In genomic region chr1:145957443-145958319, GRCh38 we compare ENCODE assay signal across 1 cellular context.
A peak's percentile ranks its signal among the peaks of the same experiment; 100 is the strongest.
TF ChIP-seq lines count a peak whose summit lies in the region.

LIX1L (minus strand) TSS chr1:145958017; CDS start chr1:145957927, 90 bp downstream.

TF ChIP-seq in HepG2, 621 proteins besides CTCF, POLR2A, EP300 and RAD21 (continued from another document and continues in another):
- TF ChIP-seq ZBTB8A (CRISPR knock-in tag; IDR thresholded peaks at IDR 0.05; ENCODE audit: borderline replicate concordance, low read depth) (no peak), TCF7L2 (IDR thresholded peaks at IDR 0.05; ENCODE audit: low read depth, low read length) (no peak), DR1 (CRISPR knock-in tag; IDR thresholded peaks at IDR 0.05) (no peak; the same call in 1 of the 2 replicates), NR2F6 (IDR thresholded peaks at IDR 0.05) (no peak), NR2F6 (CRISPR knock-in tag; IDR thresholded peaks at IDR 0.05) (no peak), ZNF253 (CRISPR knock-in tag; IDR thresholded peaks at IDR 0.05; ENCODE audit: borderline replicate concordance) (no peak), HNRNPL (IDR thresholded peaks at IDR 0.05; ENCODE audit: low read depth, low read length) (peak; percentile 91), ETV5 (CRISPR knock-in tag; IDR thresholded peaks at IDR 0.05; ENCODE audit: borderline replicate concordance) (0 out of 2 replicates have a peak, but pooled peaks have one; percentile 18), ZNF335 (CRISPR knock-in tag; IDR thresholded peaks at IDR 0.05) (no peak), SP1 (IDR thresholded peaks at IDR 0.05) (no peak), SP1 (CRISPR knock-in tag; IDR thresholded peaks at IDR 0.05) (peak; percentile 47; the same call in 1 of the 2 replicates), JUND (CRISPR knock-in tag; IDR thresholded peaks at IDR 0.05) (no peak), SMAD1 (CRISPR knock-in tag; IDR thresholded peaks at IDR 0.05; ENCODE audit: borderline replicate concordance, low read depth) (no peak), RFXANK (CRISPR knock-in tag; IDR thresholded peaks at IDR 0.05) (no peak), ATF7-NPFF (CRISPR knock-in tag; IDR thresholded peaks at IDR 0.05; ENCODE audit: low read depth) (peak; percentile 66; the same call in 1 of the 2 replicates), HOXA7 (CRISPR knock-in tag; IDR thresholded peaks at IDR 0.05) (no peak), SNAPC2 (CRISPR knock-in tag; IDR thresholded peaks at IDR 0.05) (0 out of 2 replicates have a peak, but pooled peaks have one; percentile 37), KLF6 (CRISPR knock-in tag; IDR thresholded peaks at IDR 0.05) (no peak), PAX8 (CRISPR knock-in tag; IDR thresholded peaks at IDR 0.05; ENCODE audit: borderline replicate concordance) (no peak), POGK (CRISPR knock-in tag; conservative IDR thresholded peaks at IDR 0.05) (peak; percentile 67; the same call in 1 of the 2 replicates), PPARG (CRISPR knock-in tag; conservative IDR thresholded peaks at IDR 0.05) (no peak; the same call in 1 of the 2 replicates), GMEB2 (CRISPR knock-in tag; IDR thresholded peaks at IDR 0.05; ENCODE audit: low read depth) (no peak), IKZF4 (CRISPR knock-in tag; IDR thresholded peaks at IDR 0.05; ENCODE audit: borderline replicate concordance, low read depth, not compliant biosample characterization) (peak; percentile 17), EZH2 (conservative IDR thresholded peaks at IDR 0.05; ENCODE audit: low read depth, low read length) (no peak), JARID2 (CRISPR knock-in tag; IDR thresholded peaks at IDR 0.05; ENCODE audit: insufficient replicate concordance) (no peak), ZNF432 (CRISPR knock-in tag; IDR thresholded peaks at IDR 0.05; ENCODE audit: borderline replicate concordance) (no peak), SP140L (CRISPR knock-in tag; IDR thresholded peaks at IDR 0.05; ENCODE audit: borderline replicate concordance) (no peak), NONO (IDR thresholded peaks at IDR 0.05) (no peak), NONO (CRISPR knock-in tag; conservative IDR thresholded peaks at IDR 0.05) (no peak), PRDM10 (CRISPR knock-in tag; IDR thresholded peaks at IDR 0.05; ENCODE audit: low read depth) (no peak), CENPX (CRISPR knock-in tag; IDR thresholded peaks at IDR 0.05) (no peak), AKNA (CRISPR knock-in tag; IDR thresholded peaks at IDR 0.05; ENCODE audit: borderline replicate concordance) (no peak), MEIS2 (CRISPR knock-in tag; IDR thresholded peaks at IDR 0.05) (no peak), CCAR2 (optimal IDR thresholded peaks at IDR 0.05; ENCODE audit: low read depth, low read length) (no peak), GLI4 (CRISPR knock-in tag; IDR thresholded peaks at IDR 0.05; ENCODE audit: borderline replicate concordance) (no peak), REST (IDR thresholded peaks at IDR 0.05; ENCODE audit: borderline replicate concordance in 1 of 2, low read depth in 1 of 2, low read length in 2 of 2) (no peak), ZNF691 (CRISPR knock-in tag; IDR thresholded peaks at IDR 0.05; ENCODE audit: borderline replicate concordance, low read depth) (no peak), ZNF280D (CRISPR knock-in tag; IDR thresholded peaks at IDR 0.05) (no peak), ZFY (CRISPR knock-in tag; IDR thresholded peaks at IDR 0.05) (peak; percentile 66)
